1 cellular context compared by ENCODE assay signal in the genomic region with DNA sequence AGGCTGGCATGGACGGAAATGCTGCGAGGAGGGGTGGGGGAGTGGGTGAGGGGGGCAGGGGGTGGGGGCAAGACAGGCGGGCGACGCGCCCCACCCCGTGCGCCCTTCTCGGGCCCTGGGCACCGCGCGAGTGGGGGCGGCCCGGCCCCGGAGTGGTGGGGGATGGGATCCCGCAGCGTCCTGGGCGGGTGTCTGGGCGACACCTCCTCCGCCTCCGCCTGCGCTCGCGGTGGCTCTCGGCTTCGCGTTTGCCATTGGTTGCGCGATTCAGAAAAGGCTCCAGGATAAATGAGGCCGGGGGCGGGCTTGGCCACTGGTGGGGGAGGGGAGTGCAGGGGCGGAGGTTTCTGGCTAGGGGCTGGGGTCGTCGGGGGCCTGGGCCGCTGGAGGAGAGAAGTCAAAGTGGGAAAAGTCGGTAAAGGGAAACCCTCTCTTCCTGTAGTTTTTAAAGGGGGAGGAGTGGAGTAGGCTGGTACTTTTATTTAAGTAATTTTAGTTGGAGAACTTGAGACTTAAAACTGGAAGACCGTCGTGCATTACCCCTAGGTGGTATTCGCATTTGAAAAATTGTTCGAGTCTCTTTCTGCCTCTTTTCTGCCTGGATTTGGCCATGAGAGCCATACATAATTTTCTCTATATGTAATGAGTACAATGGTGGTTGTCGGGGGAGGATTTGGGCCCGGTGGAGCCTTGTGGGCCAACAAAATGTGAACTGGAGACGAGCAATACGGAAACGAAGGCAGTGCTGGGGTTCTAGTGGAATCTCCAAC.
TF ChIP-seq lines count a peak whose summit lies in the region.

No MANE protein-coding gene starts in this region.

TF ChIP-seq in HEK293, 187 proteins besides CTCF, POLR2A, EP300 and RAD21 (continued from another document):
- TF ChIP-seq, protein P1, sequence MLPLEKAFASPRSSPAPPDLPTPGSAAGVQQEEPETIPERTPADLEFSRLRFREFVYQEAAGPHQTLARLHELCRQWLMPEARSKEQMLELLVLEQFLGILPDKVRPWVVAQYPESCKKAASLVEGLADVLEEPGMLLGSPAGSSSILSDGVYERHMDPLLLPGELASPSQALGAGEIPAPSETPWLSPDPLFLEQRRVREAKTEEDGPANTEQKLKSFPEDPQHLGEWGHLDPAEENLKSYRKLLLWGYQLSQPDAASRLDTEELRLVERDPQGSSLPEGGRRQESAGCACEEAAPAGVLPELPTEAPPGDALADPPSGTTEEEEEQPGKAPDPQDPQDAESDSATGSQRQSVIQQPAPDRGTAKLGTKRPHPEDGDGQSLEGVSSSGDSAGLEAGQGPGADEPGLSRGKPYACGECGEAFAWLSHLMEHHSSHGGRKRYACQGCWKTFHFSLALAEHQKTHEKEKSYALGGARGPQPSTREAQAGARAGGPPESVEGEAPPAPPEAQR (tag by site-specific recombination; IDR thresholded peaks at IDR 0.05), result no peak
- TF ChIP-seq ZNF426 (tag by site-specific recombination; IDR thresholded peaks at IDR 0.05) (no peak), MYNN (tag by site-specific recombination; IDR thresholded peaks at IDR 0.05; ENCODE audit: borderline replicate concordance) (peak; percentile 61), BCL11A (tag by site-specific recombination; IDR thresholded peaks at IDR 0.05; ENCODE audit: low read depth) (no peak), ZNF335 (tag by site-specific recombination; conservative IDR thresholded peaks at IDR 0.05) (no peak), ZNF223 (tag by site-specific recombination; IDR thresholded peaks at IDR 0.05) (no peak), ZNF138 (tag by site-specific recombination; IDR thresholded peaks at IDR 0.05; ENCODE audit: borderline replicate concordance) (no peak), HOXD13 (CRISPR knock-in tag; IDR thresholded peaks at IDR 0.05; ENCODE audit: borderline replicate concordance) (no peak), ZNF521 (tag by site-specific recombination; IDR thresholded peaks at IDR 0.05) (no peak), ZFP3 (tag by site-specific recombination; IDR thresholded peaks at IDR 0.05; ENCODE audit: low read depth) (no peak), SP7 (tag by site-specific recombination; IDR thresholded peaks at IDR 0.05) (no peak), RBAK (tag by site-specific recombination; IDR thresholded peaks at IDR 0.05) (no peak), OSR2 (tag by site-specific recombination; IDR thresholded peaks at IDR 0.05) (no peak), HOXC10 (CRISPR knock-in tag; IDR thresholded peaks at IDR 0.05) (no peak), ZNF560 (tag by site-specific recombination; IDR thresholded peaks at IDR 0.05; ENCODE audit: borderline replicate concordance) (no peak), GFI1B (tag by site-specific recombination; IDR thresholded peaks at IDR 0.05) (no peak), ZNF311 (tag by site-specific recombination; IDR thresholded peaks at IDR 0.05; ENCODE audit: borderline replicate concordance) (no peak)
- TF ChIP-seq, protein P2, sequence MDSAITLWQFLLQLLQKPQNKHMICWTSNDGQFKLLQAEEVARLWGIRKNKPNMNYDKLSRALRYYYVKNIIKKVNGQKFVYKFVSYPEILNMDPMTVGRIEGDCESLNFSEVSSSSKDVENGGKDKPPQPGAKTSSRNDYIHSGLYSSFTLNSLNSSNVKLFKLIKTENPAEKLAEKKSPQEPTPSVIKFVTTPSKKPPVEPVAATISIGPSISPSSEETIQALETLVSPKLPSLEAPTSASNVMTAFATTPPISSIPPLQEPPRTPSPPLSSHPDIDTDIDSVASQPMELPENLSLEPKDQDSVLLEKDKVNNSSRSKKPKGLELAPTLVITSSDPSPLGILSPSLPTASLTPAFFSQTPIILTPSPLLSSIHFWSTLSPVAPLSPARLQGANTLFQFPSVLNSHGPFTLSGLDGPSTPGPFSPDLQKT (IDR thresholded peaks at IDR 0.05; ENCODE audit: borderline replicate concordance, low read depth, low read length), result no peak
